ENCODE assay signal across 1 cellular context in genomic region chr14:72776701-72777255, GRCh38.
TF ChIP-seq lines count a peak whose summit lies in the region.

No MANE protein-coding gene starts in this region.

TF ChIP-seq in HepG2, 621 proteins besides CTCF, POLR2A, EP300 and RAD21 (continued from another document and continues in another):
- TF ChIP-seq, protein P1, sequence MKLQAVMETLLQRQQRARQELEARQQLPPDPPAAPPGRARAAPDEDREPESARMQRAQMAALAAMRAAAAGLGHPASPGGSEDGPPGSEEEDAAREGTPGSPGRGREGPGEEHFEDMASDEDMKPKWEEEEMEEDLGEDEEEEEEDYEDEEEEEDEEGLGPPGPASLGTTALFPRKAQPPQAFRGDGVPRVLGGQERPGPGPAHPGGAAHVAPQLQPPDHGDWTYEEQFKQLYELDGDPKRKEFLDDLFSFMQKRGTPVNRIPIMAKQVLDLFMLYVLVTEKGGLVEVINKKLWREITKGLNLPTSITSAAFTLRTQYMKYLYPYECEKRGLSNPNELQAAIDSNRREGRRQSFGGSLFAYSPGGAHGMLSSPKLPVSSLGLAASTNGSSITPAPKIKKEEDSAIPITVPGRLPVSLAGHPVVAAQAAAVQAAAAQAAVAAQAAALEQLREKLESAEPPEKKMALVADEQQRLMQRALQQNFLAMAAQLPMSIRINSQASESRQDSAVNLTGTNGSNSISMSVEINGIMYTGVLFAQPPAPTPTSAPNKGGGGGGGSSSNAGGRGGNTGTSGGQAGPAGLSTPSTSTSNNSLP (IDR thresholded peaks at IDR 0.05; ENCODE audit: low read depth, low read length): peak; percentile 60
- TF ChIP-seq KDM2A (CRISPR knock-in tag; IDR thresholded peaks at IDR 0.05; ENCODE audit: borderline replicate concordance, low read depth) (0 out of 2 replicates have a peak, but pooled peaks have one; percentile 39), GATAD2A (CRISPR knock-in tag; IDR thresholded peaks at IDR 0.05) (peak; percentile 96), SP5 (CRISPR knock-in tag; IDR thresholded peaks at IDR 0.05; ENCODE audit: borderline replicate concordance, low read depth) (peak; percentile 82), NR2C2 (CRISPR knock-in tag; IDR thresholded peaks at IDR 0.05; ENCODE audit: borderline replicate concordance) (peak; percentile 36; the same call in 1 of the 2 replicates), ARNT2 (CRISPR knock-in tag; IDR thresholded peaks at IDR 0.05; ENCODE audit: low read depth) (0 out of 2 replicates have a peak, but pooled peaks have one; percentile 12), MEIS1 (CRISPR knock-in tag; IDR thresholded peaks at IDR 0.05; ENCODE audit: borderline replicate concordance) (0 out of 2 replicates have a peak, but pooled peaks have one; percentile 45), TSC22D2 (CRISPR knock-in tag; IDR thresholded peaks at IDR 0.05; ENCODE audit: borderline replicate concordance) (peak; percentile 80; the same call in 1 of the 2 replicates), ZNF691 (CRISPR knock-in tag; IDR thresholded peaks at IDR 0.05; ENCODE audit: borderline replicate concordance, low read depth) (peak; percentile 78), HOXA5 (CRISPR knock-in tag; IDR thresholded peaks at IDR 0.05) (0 out of 2 replicates have a peak, but pooled peaks have one; percentile 35), ZFP91 (CRISPR knock-in tag; IDR thresholded peaks at IDR 0.05; ENCODE audit: borderline replicate concordance) (peak; percentile 44; the same call in 1 of the 2 replicates), HOXD1 (CRISPR knock-in tag; IDR thresholded peaks at IDR 0.05) (peak; percentile 68; the same call in 1 of the 2 replicates), TBL1XR1 (IDR thresholded peaks at IDR 0.05; ENCODE audit: borderline replicate concordance, low read length, partially characterized antibody) (peak; percentile 84), TARDBP (CRISPR knock-in tag; IDR thresholded peaks at IDR 0.05) (peak; percentile 91), MIXL1 (CRISPR knock-in tag; IDR thresholded peaks at IDR 0.05) (peak; percentile 97), ZNF281 (CRISPR knock-in tag; IDR thresholded peaks at IDR 0.05; ENCODE audit: borderline replicate concordance) (peak; percentile 77), PHF21A (CRISPR knock-in tag; IDR thresholded peaks at IDR 0.05) (peak; percentile 87), ETV5 (CRISPR knock-in tag; IDR thresholded peaks at IDR 0.05; ENCODE audit: borderline replicate concordance) (peak; percentile 89), MEF2D (CRISPR knock-in tag; IDR thresholded peaks at IDR 0.05) (peak; percentile 85; the same call in 1 of the 2 replicates), ZNF652 (CRISPR knock-in tag; IDR thresholded peaks at IDR 0.05; ENCODE audit: borderline replicate concordance, low read depth) (peak; percentile 66; the same call in 1 of the 2 replicates), NR2F1 (CRISPR knock-in tag; IDR thresholded peaks at IDR 0.05) (peak in 1 of 2 experiments; percentile 34; a peak in 1 of 4 replicates), ZFP1 (CRISPR knock-in tag; IDR thresholded peaks at IDR 0.05) (0 out of 2 replicates have a peak, but pooled peaks have one; percentile 41), KDM1A (CRISPR knock-in tag; IDR thresholded peaks at IDR 0.05) (0 out of 2 replicates have a peak, but pooled peaks have one; percentile 62), ZNF841 (CRISPR knock-in tag; IDR thresholded peaks at IDR 0.05; ENCODE audit: borderline replicate concordance) (no peak), ZNF878 (CRISPR knock-in tag; IDR thresholded peaks at IDR 0.05) (peak; percentile 81), TAF15 (IDR thresholded peaks at IDR 0.05; ENCODE audit: low read depth, low read length, poor library complexity, severe bottlenecking) (no peak), SIX1 (CRISPR knock-in tag; IDR thresholded peaks at IDR 0.05; ENCODE audit: borderline replicate concordance) (peak; percentile 50; the same call in 1 of the 2 replicates), AGO2 (optimal IDR thresholded peaks at IDR 0.05; ENCODE audit: low read depth, low read length) (no peak), NR1H2 (CRISPR knock-in tag; IDR thresholded peaks at IDR 0.05; ENCODE audit: borderline replicate concordance, low read depth) (no peak), ZSCAN25 (CRISPR knock-in tag; IDR thresholded peaks at IDR 0.05) (peak; percentile 57; the same call in 1 of the 2 replicates), TP53 (CRISPR knock-in tag; conservative IDR thresholded peaks at IDR 0.05) (0 out of 2 replicates have a peak, but pooled peaks have one; percentile 46), MED1 (CRISPR knock-in tag; IDR thresholded peaks at IDR 0.05) (peak; percentile 87), REST (IDR thresholded peaks at IDR 0.05; ENCODE audit: borderline replicate concordance in 1 of 2, low read depth in 1 of 2, low read length in 2 of 2) (peak in 1 of 2 experiments; percentile 69; a peak in 1 of 4 replicates), CREM (IDR thresholded peaks at IDR 0.05) (peak; percentile 76), CREM (CRISPR knock-in tag; IDR thresholded peaks at IDR 0.05) (no peak), SPEN (CRISPR knock-in tag; IDR thresholded peaks at IDR 0.05; ENCODE audit: low read depth) (peak; percentile 57; the same call in 1 of the 2 replicates), TMF1 (CRISPR knock-in tag; IDR thresholded peaks at IDR 0.05; ENCODE audit: low read depth) (no peak), ZBED4 (CRISPR knock-in tag; IDR thresholded peaks at IDR 0.05; ENCODE audit: borderline replicate concordance) (no peak), ZNF331 (CRISPR knock-in tag; IDR thresholded peaks at IDR 0.05) (peak; percentile 89)
- TF ChIP-seq, protein P2, sequence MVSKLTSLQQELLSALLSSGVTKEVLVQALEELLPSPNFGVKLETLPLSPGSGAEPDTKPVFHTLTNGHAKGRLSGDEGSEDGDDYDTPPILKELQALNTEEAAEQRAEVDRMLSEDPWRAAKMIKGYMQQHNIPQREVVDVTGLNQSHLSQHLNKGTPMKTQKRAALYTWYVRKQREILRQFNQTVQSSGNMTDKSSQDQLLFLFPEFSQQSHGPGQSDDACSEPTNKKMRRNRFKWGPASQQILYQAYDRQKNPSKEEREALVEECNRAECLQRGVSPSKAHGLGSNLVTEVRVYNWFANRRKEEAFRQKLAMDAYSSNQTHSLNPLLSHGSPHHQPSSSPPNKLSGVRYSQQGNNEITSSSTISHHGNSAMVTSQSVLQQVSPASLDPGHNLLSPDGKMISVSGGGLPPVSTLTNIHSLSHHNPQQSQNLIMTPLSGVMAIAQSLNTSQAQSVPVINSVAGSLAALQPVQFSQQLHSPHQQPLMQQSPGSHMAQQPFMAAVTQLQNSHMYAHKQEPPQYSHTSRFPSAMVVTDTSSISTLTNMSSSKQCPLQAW (CRISPR knock-in tag; IDR thresholded peaks at IDR 0.05): peak; percentile 84; the same call in 1 of the 2 replicates
- TF ChIP-seq, protein P3, sequence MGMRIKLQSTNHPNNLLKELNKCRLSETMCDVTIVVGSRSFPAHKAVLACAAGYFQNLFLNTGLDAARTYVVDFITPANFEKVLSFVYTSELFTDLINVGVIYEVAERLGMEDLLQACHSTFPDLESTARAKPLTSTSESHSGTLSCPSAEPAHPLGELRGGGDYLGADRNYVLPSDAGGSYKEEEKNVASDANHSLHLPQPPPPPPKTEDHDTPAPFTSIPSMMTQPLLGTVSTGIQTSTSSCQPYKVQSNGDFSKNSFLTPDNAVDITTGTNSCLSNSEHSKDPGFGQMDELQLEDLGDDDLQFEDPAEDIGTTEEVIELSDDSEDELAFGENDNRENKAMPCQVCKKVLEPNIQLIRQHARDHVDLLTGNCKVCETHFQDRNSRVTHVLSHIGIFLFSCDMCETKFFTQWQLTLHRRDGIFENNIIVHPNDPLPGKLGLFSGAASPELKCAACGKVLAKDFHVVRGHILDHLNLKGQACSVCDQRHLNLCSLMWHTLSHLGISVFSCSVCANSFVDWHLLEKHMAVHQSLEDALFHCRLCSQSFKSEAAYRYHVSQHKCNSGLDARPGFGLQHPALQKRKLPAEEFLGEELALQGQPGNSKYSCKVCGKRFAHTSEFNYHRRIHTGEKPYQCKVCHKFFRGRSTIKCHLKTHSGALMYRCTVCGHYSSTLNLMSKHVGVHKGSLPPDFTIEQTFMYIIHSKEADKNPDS (CRISPR knock-in tag; IDR thresholded peaks at IDR 0.05): 0 out of 2 replicates have a peak, but pooled peaks have one; percentile 29
- TF ChIP-seq, protein P4, sequence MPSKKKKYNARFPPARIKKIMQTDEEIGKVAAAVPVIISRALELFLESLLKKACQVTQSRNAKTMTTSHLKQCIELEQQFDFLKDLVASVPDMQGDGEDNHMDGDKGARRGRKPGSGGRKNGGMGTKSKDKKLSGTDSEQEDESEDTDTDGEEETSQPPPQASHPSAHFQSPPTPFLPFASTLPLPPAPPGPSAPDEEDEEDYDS (CRISPR knock-in tag; IDR thresholded peaks at IDR 0.05): 0 out of 2 replicates have a peak, but pooled peaks have one; percentile 22
